ENCODE assay signal across 18 cellular contexts in the genomic region with DNA sequence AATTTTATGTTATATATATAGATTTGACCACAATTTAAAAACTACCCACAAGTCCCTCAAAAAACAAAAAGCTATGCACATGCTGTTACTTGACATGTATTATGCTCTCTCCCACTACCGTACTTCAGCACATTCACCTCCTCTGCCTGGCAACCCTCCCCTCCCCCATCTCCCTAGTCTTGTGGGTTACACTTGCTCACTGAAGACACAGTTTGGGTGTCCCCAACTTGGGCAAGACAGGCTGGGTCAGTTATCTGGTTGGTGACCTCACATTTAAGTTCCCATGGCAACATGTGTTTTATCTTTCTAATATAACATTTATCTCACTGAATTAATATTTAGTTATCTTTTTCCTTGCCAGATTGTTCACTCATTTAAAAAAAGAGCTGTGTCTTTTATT.
"Had no signal": no experiment of that assay in that cellular context is flagged by ENCODE, and none has a peak within 500 bp of the region (broad histone marks: within the 10 kb centered on the region; RNA-seq: fewer than 3 reads in every experiment).

No MANE protein-coding gene starts in this region.

- H3K4me3 Mint-ChIP-seq: activated CD4-positive, alpha-beta memory T cell treated with anti-CD3 and anti-CD28 coated beads for 36 hours; activated naive CD8-positive, alpha-beta T cell treated with anti-CD3 and anti-CD28 coated beads for 36 hours; activated T-helper 1 cell treated with anti-CD3 and anti-CD28 coated beads, Interleukin-12 subunit alpha, Interleukin-12 subunit beta, Interleukin-2, Interleukin-4 antibody, amounts not matched to agents 30 ng/mL and 10 ng/mL and 1 ng/mL, durations not matched to agents 14 hours and 24 hours and 36 hours; brain; naive thymus-derived CD8-positive, alpha-beta T cell; stimulated activated memory B cell treated with anti-CD40 and anti-IgM and Interleukin-4, amounts not matched to agents 10 μg/mL and 1 μg/mL and 100 μg/mL, for 72 hours; T-helper 17 cell had no signal

- H3K27ac ChIP-seq: parathyroid adenoma, sigmoid colon, spleen, upper lobe of right lung, VCaP had no signal

- H3K9me3 ChIP-seq: sigmoid colon, spleen, upper lobe of right lung had no signal

- ATAC-seq: naive thymus-derived CD8-positive, alpha-beta T cell; stimulated activated memory B cell treated with anti-CD40 and anti-IgM and Interleukin-4, amounts not matched to agents 10 μg/mL and 1 μg/mL and 100 μg/mL, for 72 hours; T-helper 17 cell; upper lobe of right lung had no signal

- H3K27me3 Mint-ChIP-seq: activated CD4-positive, alpha-beta memory T cell treated with anti-CD3 and anti-CD28 coated beads for 36 hours; activated naive CD8-positive, alpha-beta T cell treated with anti-CD3 and anti-CD28 coated beads for 36 hours; brain; naive thymus-derived CD8-positive, alpha-beta T cell; stimulated activated memory B cell treated with anti-CD40 and anti-IgM and Interleukin-4, amounts not matched to agents 10 μg/mL and 1 μg/mL and 100 μg/mL, for 72 hours; T-helper 17 cell had no signal

- DNase-seq: activated CD4-positive, alpha-beta memory T cell treated with anti-CD3 and anti-CD28 coated beads for 36 hours; activated naive CD4-positive, alpha-beta T cell; activated naive CD8-positive, alpha-beta T cell treated with anti-CD3 and anti-CD28 coated beads for 36 hours; activated T-cell treated with anti-CD3 and anti-CD28 coated beads for 4 hours; amniotic stem cell; caudate nucleus; mesendoderm; naive thymus-derived CD8-positive, alpha-beta T cell; sigmoid colon; spleen; stimulated activated CD4-positive, alpha-beta T cell treated with anti-CD3 and anti-CD28 coated beads, Interleukin-4, amount 100 ng/mL, for 4 hours; T-helper 17 cell; upper lobe of right lung had no signal

- H3K9ac ChIP-seq: parathyroid adenoma had no signal

- H3K9me3 Mint-ChIP-seq: activated CD4-positive, alpha-beta memory T cell treated with anti-CD3 and anti-CD28 coated beads for 36 hours; activated naive CD8-positive, alpha-beta T cell treated with anti-CD3 and anti-CD28 coated beads for 36 hours; activated T-helper 1 cell treated with anti-CD3 and anti-CD28 coated beads, Interleukin-12 subunit alpha, Interleukin-12 subunit beta, Interleukin-2, Interleukin-4 antibody, amounts not matched to agents 30 ng/mL and 10 ng/mL and 1 ng/mL, durations not matched to agents 14 hours and 24 hours and 36 hours; brain; naive thymus-derived CD8-positive, alpha-beta T cell; stimulated activated memory B cell treated with anti-CD40 and anti-IgM and Interleukin-4, amounts not matched to agents 10 μg/mL and 1 μg/mL and 100 μg/mL, for 72 hours had no signal

- H2AFZ ChIP-seq: parathyroid adenoma had no signal

- H3K4me1 Mint-ChIP-seq: activated naive CD8-positive, alpha-beta T cell treated with anti-CD3 and anti-CD28 coated beads for 36 hours; brain; stimulated activated memory B cell treated with anti-CD40 and anti-IgM and Interleukin-4, amounts not matched to agents 10 μg/mL and 1 μg/mL and 100 μg/mL, for 72 hours had no signal

- H3K27ac Mint-ChIP-seq: activated CD4-positive, alpha-beta memory T cell treated with anti-CD3 and anti-CD28 coated beads for 36 hours; activated naive CD8-positive, alpha-beta T cell treated with anti-CD3 and anti-CD28 coated beads for 36 hours; activated T-helper 1 cell treated with anti-CD3 and anti-CD28 coated beads, Interleukin-12 subunit alpha, Interleukin-12 subunit beta, Interleukin-2, Interleukin-4 antibody, amounts not matched to agents 30 ng/mL and 10 ng/mL and 1 ng/mL, durations not matched to agents 14 hours and 24 hours and 36 hours; brain; naive thymus-derived CD8-positive, alpha-beta T cell; stimulated activated memory B cell treated with anti-CD40 and anti-IgM and Interleukin-4, amounts not matched to agents 10 μg/mL and 1 μg/mL and 100 μg/mL, for 72 hours; T-helper 17 cell had no signal

- H3K4me1 ChIP-seq: parathyroid adenoma, sigmoid colon, upper lobe of right lung had no signal

- H3K27me3 ChIP-seq: sigmoid colon, spleen, upper lobe of right lung had no signal

- H3K4me3 ChIP-seq: sigmoid colon, spleen, upper lobe of right lung had no signal
